In the genomic region with DNA sequence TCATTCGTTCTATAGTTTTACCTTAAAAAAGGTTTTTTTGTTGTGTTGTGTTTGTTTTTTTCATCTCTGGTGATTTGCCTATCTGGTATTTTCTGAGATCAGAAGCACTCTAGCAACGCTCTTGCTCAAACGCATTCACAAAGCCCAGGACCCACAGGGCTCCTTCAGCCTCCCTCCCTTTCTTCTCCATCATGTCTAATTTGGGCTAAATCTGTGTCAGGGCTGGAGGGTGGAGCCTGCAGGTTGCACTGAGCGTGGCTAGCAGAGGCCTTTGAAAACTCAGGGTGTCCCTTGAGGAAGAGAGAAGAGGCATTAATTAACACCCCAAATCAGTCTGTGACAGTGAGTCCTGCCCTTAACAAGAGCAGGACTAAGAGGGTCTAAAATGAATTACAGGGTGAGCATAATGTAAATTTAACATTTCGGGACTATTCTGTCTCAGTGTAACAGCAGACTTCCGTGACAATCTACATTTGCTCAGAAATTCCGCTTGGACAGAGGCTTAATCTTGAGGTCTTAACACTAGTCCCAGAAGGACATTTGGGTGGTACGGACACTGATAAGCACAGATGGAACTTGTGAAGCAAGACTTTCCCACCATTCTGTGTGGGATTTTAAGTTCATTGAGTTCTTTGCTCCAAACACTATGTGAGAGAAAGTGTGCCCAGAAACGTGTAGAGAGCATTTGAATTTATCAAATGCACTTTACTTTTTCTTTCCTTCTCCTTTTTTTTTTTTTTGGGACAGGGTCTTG, we compare ENCODE assay signal across 19 cellular contexts.
"Had no signal": no experiment of that assay in that cellular context is flagged by ENCODE, and none has a peak within 500 bp of the region (broad histone marks: within the 10 kb centered on the region; RNA-seq: fewer than 3 reads in every experiment).

No MANE protein-coding gene starts in this region.

- H3K4me1 ChIP-seq: gastroesophageal sphincter, right lobe of liver, testis had no signal

- DNase-seq: effector memory CD8-positive, alpha-beta T cell; foreskin fibroblast; glutamatergic neuron; left colon; mammary epithelial cell; mucosa of descending colon; naive thymus-derived CD8-positive, alpha-beta T cell; right lobe of liver; spleen; stimulated activated CD4-positive, alpha-beta T cell treated with anti-CD3 and anti-CD28 coated beads, Interleukin-15, amount 100 ng/mL, for 24 hours; stimulated activated CD4-positive, alpha-beta T cell treated with anti-CD3 and anti-CD28 coated beads, Interleukin-1b, Interleukin-23, amount 100 ng/mL, for 48 hours; stimulated activated CD4-positive, alpha-beta T cell treated with anti-CD3 and anti-CD28 coated beads, Interleukin-4, amount 100 ng/mL, for 24 hours; testis had no signal

- H3K36me3 ChIP-seq: esophagus muscularis mucosa, gastroesophageal sphincter, right lobe of liver, spleen, tibial nerve had no signal

- H3K4me3 ChIP-seq: esophagus muscularis mucosa, gastroesophageal sphincter, hepatocyte, mucosa of descending colon, right lobe of liver, spleen, testis, tibial nerve had no signal

- H3K27me3 ChIP-seq: esophagus muscularis mucosa, gastroesophageal sphincter, hepatocyte, right lobe of liver, spleen, testis, tibial nerve had no signal

- ATAC-seq: effector memory CD8-positive, alpha-beta T cell; gastroesophageal sphincter; left colon; mucosa of descending colon; naive thymus-derived CD8-positive, alpha-beta T cell; right lobe of liver; stimulated activated memory B cell treated with anti-CD40 and anti-IgM and Interleukin-4, amounts not matched to agents 10 μg/mL and 1 μg/mL and 100 μg/mL, for 72 hours had no signal

- H3K9me3 ChIP-seq: esophagus muscularis mucosa, gastroesophageal sphincter, mucosa of descending colon, right lobe of liver, spleen, testis, tibial nerve had no signal

- H3K27ac ChIP-seq: epithelial cell of prostate, esophagus muscularis mucosa, gastroesophageal sphincter, hepatocyte, right lobe of liver, spleen, testis, tibial nerve had no signal

- H3K4me2 ChIP-seq: hepatocyte had no signal
